ENCODE assay signal across 30 cellular contexts in genomic region chr15:80450811-80451321, GRCh38. TPM values are rescaled to one million over a fixed set of nuclear protein-coding genes. Genes with fewer than 3 reads are reported as not detected.
A peak's percentile ranks its signal among the peaks of the same experiment; 100 is the strongest.
DNase-seq lines count a peak whose midpoint lies in the region; ATAC-seq, FAIRE-seq and TF ChIP-seq lines count a peak whose summit lies in the region.
"Had no signal": no experiment of that assay in that cellular context is flagged by ENCODE, and none has a peak within 500 bp of the region (broad histone marks: within the 10 kb centered on the region; RNA-seq: fewer than 3 reads in every experiment).

No MANE protein-coding gene starts in this region.

- H3K9me3 Mint-ChIP-seq in osteocyte (ENCODE audit: unreplicated experiment): peaks cover 3% of the 10 kb centered on the region
- H3K9me3 Mint-ChIP-seq in HFFc6: no peaks in the 10 kb centered on the region
- H3K9me3 Mint-ChIP-seq: activated CD4-positive, alpha-beta memory T cell treated with anti-CD3 and anti-CD28 coated beads for 36 hours; activated naive CD4-positive, alpha-beta T cell treated with anti-CD3 and anti-CD28 coated beads, Interleukin-2, amount 50 U/mL, for 24 hours; CD8-positive, alpha-beta memory T cell; memory B cell had no signal

- H3K9me3 ChIP-seq in pancreas: no peaks in the 10 kb centered on the region
- H3K9me3 ChIP-seq: A549, HAP-1, neutrophil, prostate gland, sigmoid colon had no signal

- H3K27ac Mint-ChIP-seq in osteocyte (ENCODE audit: unreplicated experiment) (peak overlapping the region; percentile 85), HFFc6 (no peak overlapping the region)
- H3K27ac Mint-ChIP-seq: activated CD4-positive, alpha-beta memory T cell treated with anti-CD3 and anti-CD28 coated beads for 36 hours; activated naive CD4-positive, alpha-beta T cell treated with anti-CD3 and anti-CD28 coated beads, Interleukin-2, amount 50 U/mL, for 24 hours; CD8-positive, alpha-beta memory T cell; memory B cell had no signal

- FAIRE-seq in pancreas (lab: Jason Lieb, UNC): no peak
- FAIRE-seq: A549 had no signal

- intact Hi-C loops in pancreas (cut with DNase I): loop anchor here in 2 of 3 donors (5.0 to 10.0 kb wide), 2 partner anchors 326 to 524 kb away; partner anchors contain the start of gene CEMIP (in 1 of the 2)

- H3K27ac ChIP-seq in pancreas: no peak overlapping the region
- H3K27ac ChIP-seq: A549, cardiac muscle cell, HL-60, neutrophil, prostate gland, RWPE1, sigmoid colon had no signal

- H3K4me1 ChIP-seq in pancreas: peaks cover 0 to 4% (median 0%) of the 10 kb centered on the region in 3 donors
- H3K4me1 ChIP-seq: prostate gland had no signal

- H3K36me3 Mint-ChIP-seq in osteocyte (ENCODE audit: unreplicated experiment) (peaks cover 22% of the 10 kb centered on the region), HFFc6 (ENCODE audit: low read depth) (no peaks in the 10 kb centered on the region)
- H3K36me3 Mint-ChIP-seq: activated CD4-positive, alpha-beta memory T cell treated with anti-CD3 and anti-CD28 coated beads for 36 hours; activated naive CD4-positive, alpha-beta T cell treated with anti-CD3 and anti-CD28 coated beads, Interleukin-2, amount 50 U/mL, for 24 hours; CD8-positive, alpha-beta memory T cell; memory B cell had no signal

- no peak for ATAC-seq in pancreas
- ATAC-seq in GM18867 (IDR thresholded peaks at IDR 0.05; ENCODE audit: unreplicated experiment): no peak
- ATAC-seq: A549; activated CD4-positive, CD25-positive, alpha-beta regulatory T cell treated with anti-CD3 and anti-CD28 coated beads, Interleukin-2, amount 50 U/mL, for 24 hours; stimulated activated naive CD8-positive, alpha-beta T cell treated with anti-CD3 and anti-CD28 coated beads, Interleukin-15, Interleukin-2, amounts not matched to agents 100 U/mL and 50 U/mL, for 24 hours had no signal

- H3K36me3 ChIP-seq in H7 (replicated peaks; ENCODE audit: control insufficient read depth, insufficient read depth, low read length) (no peaks in the 10 kb centered on the region), pancreas (no peaks in the 10 kb centered on the region)
- H3K36me3 ChIP-seq: cardiac muscle cell, HAP-1, neutrophil, prostate gland had no signal

- TF ChIP-seq CTCF in osteocyte (IDR thresholded peaks at IDR 0.05): peak; percentile 45
- TF ChIP-seq CTCF in HFFc6 (IDR thresholded peaks at IDR 0.05): no peak
- no peak for TF ChIP-seq CTCF in pancreas (IDR thresholded peaks at IDR 0.05)

- H3K4me3 Mint-ChIP-seq in osteocyte (ENCODE audit: unreplicated experiment): peak overlapping the region; percentile 23
- H3K4me3 Mint-ChIP-seq in HFFc6: no peak overlapping the region
- H3K4me3 Mint-ChIP-seq: activated CD4-positive, alpha-beta memory T cell treated with anti-CD3 and anti-CD28 coated beads for 36 hours; activated naive CD4-positive, alpha-beta T cell treated with anti-CD3 and anti-CD28 coated beads, Interleukin-2, amount 50 U/mL, for 24 hours; CD8-positive, alpha-beta memory T cell; memory B cell had no signal

- DNase-seq in H7: peak; percentile 74
- DNase-seq in cerebellar cortex (ENCODE audit: low spot score): peak; percentile 22
- DNase-seq in iPS-NIHi11 (ENCODE audit: low spot score): peak; percentile 53
- peak; percentile 88 for DNase-seq in osteocyte (ENCODE audit: extremely low spot score, unreplicated experiment)
- no peak for DNase-seq in HFFc6
- no peak for DNase-seq in islet precursor cell
- no peak for DNase-seq in pancreas
- DNase-seq: activated CD4-positive, alpha-beta memory T cell treated with anti-CD3 and anti-CD28 coated beads for 36 hours; activated CD8-positive, alpha-beta memory T cell treated with anti-CD3 and anti-CD28 coated beads, Interleukin-2, amount 50 U/mL, for 4 hours; amygdala; CD8-positive, alpha-beta memory T cell; DMS 273 treated with DMSO at 0.1 percent for 48 hours; Karpas-422; NCI-H1436; NCI-H2107; NCI-H774; sigmoid colon; stimulated activated naive CD8-positive, alpha-beta T cell treated with anti-CD3 and anti-CD28 coated beads, Interleukin-15, Interleukin-2, amounts not matched to agents 100 U/mL and 50 U/mL, for 24 hours; T-helper 1 cell had no signal

- peaks cover 74% of the 10 kb centered on the region for H3K4me1 Mint-ChIP-seq in osteocyte (ENCODE audit: unreplicated experiment)
- H3K4me1 Mint-ChIP-seq in HFFc6 (ENCODE audit: low read depth): peaks cover 15% of the 10 kb centered on the region
- H3K4me1 Mint-ChIP-seq: memory B cell had no signal

- H3K4me3 ChIP-seq in H7 (ENCODE audit: insufficient read depth, low read depth, low read length) (no peak overlapping the region), pancreas (no peak overlapping the region)
- H3K4me3 ChIP-seq: A549, cardiac muscle cell, HAP-1, prostate gland, sigmoid colon had no signal

- WGBS in pancreas, 2 donors: 86% methylated on average over 14 of the region's 14 CpGs

- no peaks in the 10 kb centered on the region for H3K27me3 ChIP-seq in H7 (ENCODE audit: control insufficient read depth, insufficient read depth, low read length)
- no peaks in the 10 kb centered on the region for H3K27me3 ChIP-seq in pancreas
- H3K27me3 ChIP-seq: cardiac muscle cell, sigmoid colon had no signal

- H3K27me3 Mint-ChIP-seq in osteocyte (ENCODE audit: unreplicated experiment): no peaks in the 10 kb centered on the region
- H3K27me3 Mint-ChIP-seq in HFFc6 (ENCODE audit: insufficient read depth): peaks cover 12% of the 10 kb centered on the region; the same call in 1 of the 2 replicates

RNA-seq across cellular contexts. Expression of gene ARNT2, which starts 46.7 kb away (rescaled TPM):
- total RNA-seq in H7 (2014; rRNA removed; shearing (Covaris generic)): 1.5 and 3.1 TPM in 2 replicates
- 68.1 and 72.4 TPM in 2 replicates for total RNA-seq in osteocyte
- total RNA-seq in HFFc6 (2021; fragmentation: NEBNext Ultra II Directional; extraction: Animal tissue kit (Norgen Biotek cat#: 25700)): 10 to 100 TPM in 4 of 6 experiments, 1 to 10 TPM in 2; 2.4 to 16.6 (median 15.5) TPM
- total RNA-seq in pancreas: 10 to 100 TPM in 1 of 6 donors, 1 to 10 TPM in 5; 2.1 to 18.1 (median 5.4) TPM
- 1 to 10 TPM; 3.5 to 9.5 TPM for polyA plus RNA-seq in pancreas
- polyA plus RNA-seq: CD8-positive, alpha-beta memory T cell had no signal

Comparison
In these comparisons a context has a peak if more than half of its experiments do, and no peak if none do; other contexts are left out.
1. DNase-seq: peak in H7 (single experiment), cerebellar cortex (single experiment), iPS-NIHi11 (single experiment) and osteocyte (single experiment); none in HFFc6 (single experiment), islet precursor cell (single experiment) and pancreas (0 of 6).